Comparison of ENCODE assay signal across 22 cellular contexts in genomic region chr5:123681061-123681460, GRCh38.
"Had no signal": no experiment of that assay in that cellular context is flagged by ENCODE, and none has a peak within 500 bp of the region (broad histone marks: within the 10 kb centered on the region; RNA-seq: fewer than 3 reads in every experiment).

No MANE protein-coding gene starts in this region.

- H3K27me3 ChIP-seq: ascending aorta, brain microvascular endothelial cell, gastrocnemius medialis, left lung had no signal

- H3K36me3 ChIP-seq: ascending aorta, brain microvascular endothelial cell, gastrocnemius medialis, left lung, lower lobe of right lung, thoracic aorta had no signal

- H3K9me3 ChIP-seq: gastrocnemius medialis had no signal

- H3K27ac ChIP-seq: ascending aorta, brain microvascular endothelial cell, coronary artery, gastrocnemius medialis, left lung, lower lobe of right lung, thoracic aorta had no signal

- DNase-seq: activated CD4-positive, alpha-beta T cell treated with anti-CD3 and anti-CD28 coated beads for 4 hours; activated CD4-positive, alpha-beta T cell treated with anti-CD3 and anti-CD28 coated beads, Interleukin-2, amount 50 U/mL, for 48 hours; activated CD4-positive, CD25-positive, alpha-beta regulatory T cell; activated CD8-positive, alpha-beta memory T cell treated with anti-CD3 and anti-CD28 coated beads for 24 hours; activated effector memory CD4-positive, alpha-beta T cell treated with Interleukin-2 at 50 U/mL for 16 hours; activated naive CD4-positive, alpha-beta T cell treated with anti-CD3 and anti-CD28 coated beads, Interleukin-2, amount 10 ng/mL, durations not matched to agents 7 days and 5 days; activated naive CD8-positive, alpha-beta T cell treated with anti-CD3 and anti-CD28 coated beads, Interleukin-2, amount 10 ng/mL, durations not matched to agents 7 days and 5 days; brain microvascular endothelial cell; gastrocnemius medialis; glutamatergic neuron; lower lobe of right lung; mesendoderm; posterior cingulate gyrus; right cardiac atrium; stimulated activated CD4-positive, alpha-beta T cell treated with anti-CD3 and anti-CD28 coated beads, Interleukin-12 subunit alpha, Interleukin-12 subunit beta, amount 100 ng/mL, for 4 hours; stimulated activated CD4-positive, alpha-beta T cell treated with anti-CD3 and anti-CD28 coated beads, Interleukin-4, amount 100 ng/mL, for 1 hour; stimulated activated naive CD8-positive, alpha-beta T cell treated with anti-CD3 and anti-CD28 coated beads, Interleukin-15, Interleukin-2, amounts not matched to agents 100 U/mL and 50 U/mL, for 24 hours; trophoblast cell had no signal

- H3K4me1 ChIP-seq: ascending aorta, gastrocnemius medialis, left lung, lower lobe of right lung had no signal

- H3K4me3 ChIP-seq: ascending aorta, coronary artery, gastrocnemius medialis, left lung, lower lobe of right lung, thoracic aorta had no signal
